ENCODE assay signal across 16 cellular contexts in genomic region chr2:154699560-154699901, GRCh38. TPM values are rescaled to one million over a fixed set of nuclear protein-coding genes. Genes with fewer than 3 reads are reported as not detected.
DNase-seq lines count a peak whose midpoint lies in the region; ATAC-seq lines count a peak whose summit lies in the region.
"Had no signal": no experiment of that assay in that cellular context is flagged by ENCODE, and none has a peak within 500 bp of the region (broad histone marks: within the 10 kb centered on the region; RNA-seq: fewer than 3 reads in every experiment).

No MANE protein-coding gene starts in this region.

- peak; percentile 28 for DNase-seq in NCI-H1092 treated with DMSO at 0.1 percent for 48 hours (lab: John Stamatoyannopoulos, UW)
- no peak for DNase-seq in NCI-H1092 (lab: John Stamatoyannopoulos, UW)
- peak; percentile 70 to 81 for DNase-seq in NCI-H524 (lab: John Stamatoyannopoulos, UW)
- DNase-seq in right cardiac atrium: peak in 1 of 3 donors; percentile 32
- no peak for DNase-seq in mucosa of gallbladder (ENCODE audit: low spot score)
- DNase-seq in GF-D8 (lab: John Stamatoyannopoulos, UW): no peak
- DNase-seq: activated CD8-positive, alpha-beta T cell treated with anti-CD3 and anti-CD28 coated beads for 36 hours; activated gamma-delta T cell treated with Interleukin-2 at 50 U/mL for 16 hours; CD4-positive, alpha-beta T cell; KBM-7; NCI-H187; PC-9 had no signal

- peak overlapping the region; percentile 3 for H3K27ac ChIP-seq in right cardiac atrium (ENCODE audit: low read length)
- H3K27ac ChIP-seq: 22Rv1, PC-9 had no signal

- 31% methylated on average over 9 of the region's 9 CpGs for WGBS in right cardiac atrium

- H3K9me3 ChIP-seq in right cardiac atrium (ENCODE audit: control insufficient read depth, low read length): no peaks in the 10 kb centered on the region

- peaks cover 6% of the 10 kb centered on the region for H3K9me3 Mint-ChIP-seq in stimulated activated memory B cell treated with anti-CD40 and anti-IgM and Interleukin-4, amounts not matched to agents 10 μg/mL and 1 μg/mL and 100 μg/mL, for 72 hours
- H3K9me3 Mint-ChIP-seq: CD4-positive, alpha-beta T cell had no signal

- peaks cover 6% of the 10 kb centered on the region for H3K4me1 Mint-ChIP-seq in stimulated activated memory B cell treated with anti-CD40 and anti-IgM and Interleukin-4, amounts not matched to agents 10 μg/mL and 1 μg/mL and 100 μg/mL, for 72 hours

- H3K36me3 Mint-ChIP-seq in stimulated activated memory B cell treated with anti-CD40 and anti-IgM and Interleukin-4, amounts not matched to agents 10 μg/mL and 1 μg/mL and 100 μg/mL, for 72 hours: no peaks in the 10 kb centered on the region

- peaks cover 24% of the 10 kb centered on the region for H3K27me3 Mint-ChIP-seq in stimulated activated memory B cell treated with anti-CD40 and anti-IgM and Interleukin-4, amounts not matched to agents 10 μg/mL and 1 μg/mL and 100 μg/mL, for 72 hours

- peak overlapping the region; percentile 16 for H3K4me3 Mint-ChIP-seq in stimulated activated memory B cell treated with anti-CD40 and anti-IgM and Interleukin-4, amounts not matched to agents 10 μg/mL and 1 μg/mL and 100 μg/mL, for 72 hours
- H3K4me3 Mint-ChIP-seq: CD4-positive, alpha-beta T cell had no signal

- H3K4me1 ChIP-seq in right cardiac atrium (ENCODE audit: control insufficient read depth, insufficient read depth, low read length): no peaks in the 10 kb centered on the region

- H3K4me3 ChIP-seq in right cardiac atrium (ENCODE audit: low read length): peak overlapping the region; percentile 68
- H3K4me3 ChIP-seq: PC-9 had no signal

- ATAC-seq in right cardiac atrium (peak; percentile 18 to 62), GM19023 (IDR thresholded peaks at IDR 0.05; ENCODE audit: unreplicated experiment) (no peak)
- no peak for ATAC-seq in stimulated activated memory B cell treated with anti-CD40 and anti-IgM and Interleukin-4, amounts not matched to agents 10 μg/mL and 1 μg/mL and 100 μg/mL, for 72 hours
- ATAC-seq: activated CD8-positive, alpha-beta T cell treated with anti-CD3 and anti-CD28 coated beads for 36 hours had no signal

- no peaks in the 10 kb centered on the region for H3K27me3 ChIP-seq in right cardiac atrium (ENCODE audit: control insufficient read depth, insufficient read depth)

- intact Hi-C loops in right cardiac atrium (cut with DNase I): loop anchor here in 1 of 4 donors (5.0 to 10.0 kb wide), 2 partner anchors 62 to 245 kb away; no protein-coding TSS in a partner anchor

- no peak overlapping the region for H3K27ac Mint-ChIP-seq in stimulated activated memory B cell treated with anti-CD40 and anti-IgM and Interleukin-4, amounts not matched to agents 10 μg/mL and 1 μg/mL and 100 μg/mL, for 72 hours
- H3K27ac Mint-ChIP-seq: activated CD8-positive, alpha-beta T cell treated with anti-CD3 and anti-CD28 coated beads for 36 hours; CD4-positive, alpha-beta T cell had no signal

RNA-seq across cellular contexts. Expression of gene KCNJ3, which starts 1.0 kb away (rescaled TPM):
- total RNA-seq in right cardiac atrium (10 to 100 TPM; 33.4 to 65.1 (median 59.4) TPM), mucosa of gallbladder (5.3 TPM)
- polyA plus RNA-seq in right cardiac atrium: 32.5 TPM
- total RNA-seq: activated CD8-positive, alpha-beta T cell treated with anti-CD3 and anti-CD28 coated beads for 36 hours; CD4-positive, alpha-beta T cell; PC-9; T-helper 1 cell treated with Interleukin-12 subunit alpha and Interleukin-12 subunit beta and Interleukin-4 antibody, amounts not matched to agents 30 ng/mL and 1 ng/mL, for 36 hours had no signal

Comparison
In these comparisons a context has a peak if more than half of its experiments do, and no peak if none do; other contexts are left out.
1. DNase-seq: peak in NCI-H1092 treated with DMSO at 0.1 percent for 48 hours (single experiment) and NCI-H524 (2 of 2); none in NCI-H1092 (single experiment), mucosa of gallbladder (single experiment) and GF-D8 (single experiment).
2. ATAC-seq: peak in right cardiac atrium (2 of 2); none in stimulated activated memory B cell treated with anti-CD40 and anti-IgM and Interleukin-4, amounts not matched to agents 10 μg/mL and 1 μg/mL and 100 μg/mL, for 72 hours (single experiment) and GM19023 (single experiment).